17 cellular contexts compared by ENCODE assay signal in the genomic region with DNA sequence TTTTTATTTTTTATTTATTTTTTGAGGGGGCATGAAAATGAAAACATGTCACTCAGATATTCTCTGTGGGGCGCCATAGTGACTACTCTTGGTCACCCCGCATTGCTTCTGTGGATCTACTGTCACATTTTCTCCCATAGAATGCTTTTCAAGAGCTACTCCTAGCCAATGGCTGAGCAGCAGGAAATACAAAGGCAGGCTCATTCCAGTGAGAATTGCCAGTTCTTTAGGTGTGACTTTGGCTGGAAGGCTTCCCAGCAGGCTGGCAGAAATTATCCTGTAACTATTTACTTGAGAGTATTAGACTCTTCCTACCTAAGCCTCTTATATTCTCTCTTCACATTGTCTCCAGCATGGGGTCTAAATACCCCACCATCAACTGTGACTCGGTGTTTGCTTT. TPM values are rescaled to one million over a fixed set of nuclear protein-coding genes. Genes with fewer than 3 reads are reported as not detected.
A peak's percentile ranks its signal among the peaks of the same experiment; 100 is the strongest.
DNase-seq lines count a peak whose midpoint lies in the region; TF ChIP-seq lines count a peak whose summit lies in the region.
"Had no signal": no experiment of that assay in that cellular context is flagged by ENCODE, and none has a peak within 500 bp of the region (broad histone marks: within the 10 kb centered on the region; RNA-seq: fewer than 3 reads in every experiment).

No MANE protein-coding gene starts in this region.

- no peak overlapping the region for H3K4me3 ChIP-seq in LNCaP clone FGC (ENCODE audit: low read depth, low read length)
- H3K4me3 ChIP-seq in endodermal cell (ENCODE audit: low read length): no peak overlapping the region
- no peak overlapping the region for H3K4me3 ChIP-seq in mesendoderm (ENCODE audit: low read length)
- no peak overlapping the region for H3K4me3 ChIP-seq in testis

- no peak overlapping the region for H4K8ac ChIP-seq in mesendoderm (ENCODE audit: low read depth, low read length)

- H2BK5ac ChIP-seq in mesendoderm (ENCODE audit: low read length): no peak overlapping the region

- H3K79me1 ChIP-seq in mesendoderm (ENCODE audit: low read length): no peaks in the 10 kb centered on the region

- peak; percentile 32 for DNase-seq in D341Med (ENCODE audit: low spot score)
- DNase-seq in LNCaP clone FGC (ENCODE audit: low read depth): peak; percentile 2
- DNase-seq in endodermal cell: peak; percentile 61
- DNase-seq in mesendoderm: peak; percentile 70
- no peak for DNase-seq in T-helper 2 cell treated with Interferon-gamma antibody and Interleukin-4, amounts not matched to agents 5 μg/mL and 100 μg/mL, for 36 hours (ENCODE audit: low spot score)
- no peak for DNase-seq in ureter (ENCODE audit: low spot score)
- DNase-seq in testis: no peak
- no peak for DNase-seq in NK-92 (lab: John Stamatoyannopoulos, UW; ENCODE audit: unreplicated experiment)
- DNase-seq: ACHN; BE2C; C1 segment of cervical spinal cord; CD4-positive, CD25-positive, alpha-beta regulatory T cell; CD8-positive, alpha-beta memory T cell; COR-L47; GDM1; H9 had no signal

- intact Hi-C loops in testis (cut with DNase I; ENCODE audit: low total_unique reads): no loop called here

- TF ChIP-seq CTCF in LNCaP clone FGC (IDR thresholded peaks at IDR 0.05; ENCODE audit: control insufficient read depth, extremely low read depth, insufficient read depth) (no peak), endodermal cell (conservative IDR thresholded peaks at IDR 0.05) (no peak), testis (IDR thresholded peaks at IDR 0.05) (no peak)

- 94% methylated on average over 2 of the region's 3 CpGs; no CpG with 5 or more reads in 1 of the 2 experiments for WGBS in endodermal cell (ENCODE audit: insufficient coverage in 1 of 2, insufficient read length in 1 of 2), 2 experiments
- no CpG with 5 or more reads among the region's 3 CpGs for WGBS in mesendoderm (ENCODE audit: extremely low coverage, insufficient coverage, low lambda C conversion rate)
- WGBS in testis, 2 donors: 77 to 78% methylated on average over 3 of the region's 3 CpGs

- H3K4me1 Mint-ChIP-seq in endodermal cell: peaks cover 6% of the 10 kb centered on the region
- H3K4me1 Mint-ChIP-seq in T-helper 2 cell treated with Interferon-gamma antibody and Interleukin-4, amounts not matched to agents 5 μg/mL and 100 μg/mL, for 36 hours (ENCODE audit: low read depth): no peaks in the 10 kb centered on the region
- H3K4me1 Mint-ChIP-seq: CD4-positive, CD25-positive, alpha-beta regulatory T cell; CD8-positive, alpha-beta memory T cell had no signal

- no peak overlapping the region for H2AK5ac ChIP-seq in mesendoderm (ENCODE audit: low read length)

- no peak overlapping the region for H3K4me3 Mint-ChIP-seq in endodermal cell
- H3K4me3 Mint-ChIP-seq in T-helper 2 cell treated with Interferon-gamma antibody and Interleukin-4, amounts not matched to agents 5 μg/mL and 100 μg/mL, for 36 hours: no peak overlapping the region
- H3K4me3 Mint-ChIP-seq: CD4-positive, CD25-positive, alpha-beta regulatory T cell; CD8-positive, alpha-beta memory T cell; H9 had no signal

- no peaks in the 10 kb centered on the region for H3K79me2 ChIP-seq in mesendoderm (ENCODE audit: control insufficient read depth, insufficient read depth, low read length)

- no peak overlapping the region for H2BK15ac ChIP-seq in mesendoderm (replicated peaks; ENCODE audit: low read depth)

- H3K27me3 ChIP-seq in endodermal cell (ENCODE audit: control insufficient read depth, insufficient read depth, low read length, poor library complexity, severe bottlenecking) (no peaks in the 10 kb centered on the region), mesendoderm (ENCODE audit: insufficient read depth, low read length, poor library complexity) (no peaks in the 10 kb centered on the region), testis (no peaks in the 10 kb centered on the region)
- H3K27me3 ChIP-seq: BE2C had no signal

- H3K36me3 Mint-ChIP-seq in endodermal cell (ENCODE audit: low read depth): no peaks in the 10 kb centered on the region
- H3K36me3 Mint-ChIP-seq in T-helper 2 cell treated with Interferon-gamma antibody and Interleukin-4, amounts not matched to agents 5 μg/mL and 100 μg/mL, for 36 hours (ENCODE audit: low read depth): no peaks in the 10 kb centered on the region
- H3K36me3 Mint-ChIP-seq: CD4-positive, CD25-positive, alpha-beta regulatory T cell; CD8-positive, alpha-beta memory T cell had no signal

- H3K27ac Mint-ChIP-seq in endodermal cell: no peak overlapping the region
- no peak overlapping the region for H3K27ac Mint-ChIP-seq in T-helper 2 cell treated with Interferon-gamma antibody and Interleukin-4, amounts not matched to agents 5 μg/mL and 100 μg/mL, for 36 hours
- H3K27ac Mint-ChIP-seq: CD4-positive, CD25-positive, alpha-beta regulatory T cell; CD8-positive, alpha-beta memory T cell; H9 had no signal

- H3K27ac ChIP-seq in endodermal cell (ENCODE audit: low read depth, low read length) (no peak overlapping the region), mesendoderm (ENCODE audit: low read depth, low read length) (no peak overlapping the region), testis (no peak overlapping the region)
- H3K27ac ChIP-seq: HL-60 had no signal

- peaks cover 5% of the 10 kb centered on the region for H3K9me3 ChIP-seq in endodermal cell (ENCODE audit: control insufficient read depth, low read length)
- H3K9me3 ChIP-seq in testis: no peaks in the 10 kb centered on the region
- H3K9me3 ChIP-seq: BE2C had no signal

- no peak overlapping the region for H3K56ac ChIP-seq in mesendoderm (ENCODE audit: low read length)

- no peak overlapping the region for H3K4ac ChIP-seq in mesendoderm (ENCODE audit: low read depth, low read length)

- H3K9ac ChIP-seq in endodermal cell (ENCODE audit: extremely low read depth, low read length, poor library complexity, severe bottlenecking): no peak overlapping the region
- H3K9ac ChIP-seq in mesendoderm (ENCODE audit: low read length): no peak overlapping the region

- TF ChIP-seq POLR2A in testis (IDR thresholded peaks at IDR 0.05): no peak

- no peak overlapping the region for H3K23ac ChIP-seq in mesendoderm (ENCODE audit: low read length)

- H3K27me3 Mint-ChIP-seq in endodermal cell (ENCODE audit: insufficient read depth): no peaks in the 10 kb centered on the region
- no peaks in the 10 kb centered on the region for H3K27me3 Mint-ChIP-seq in T-helper 2 cell treated with Interferon-gamma antibody and Interleukin-4, amounts not matched to agents 5 μg/mL and 100 μg/mL, for 36 hours (ENCODE audit: low read depth)
- H3K27me3 Mint-ChIP-seq: CD4-positive, CD25-positive, alpha-beta regulatory T cell; CD8-positive, alpha-beta memory T cell had no signal

- H3K36me3 ChIP-seq in endodermal cell (ENCODE audit: control insufficient read depth, insufficient read depth, low read length) (no peaks in the 10 kb centered on the region), mesendoderm (ENCODE audit: control insufficient read depth, insufficient read depth, low read length) (no peaks in the 10 kb centered on the region), testis (ENCODE audit: low read depth, missing control alignments) (no peaks in the 10 kb centered on the region)
- H3K36me3 ChIP-seq: BE2C had no signal

- no peak overlapping the region for H2BK120ac ChIP-seq in mesendoderm (ENCODE audit: low read depth, low read length)

- no peak overlapping the region for H3K18ac ChIP-seq in mesendoderm (ENCODE audit: low read length)

- H4K5ac ChIP-seq in mesendoderm (ENCODE audit: low read length): no peak overlapping the region

- peaks cover 5% of the 10 kb centered on the region for H3K9me3 Mint-ChIP-seq in endodermal cell
- peaks cover 13% of the 10 kb centered on the region for H3K9me3 Mint-ChIP-seq in T-helper 2 cell treated with Interferon-gamma antibody and Interleukin-4, amounts not matched to agents 5 μg/mL and 100 μg/mL, for 36 hours
- H3K9me3 Mint-ChIP-seq: H9 had no signal

- H3K4me2 ChIP-seq in mesendoderm (ENCODE audit: low read length): no peak overlapping the region

- H3K4me1 ChIP-seq in endodermal cell (ENCODE audit: control insufficient read depth, insufficient read depth, low read length): no peaks in the 10 kb centered on the region
- H3K4me1 ChIP-seq in mesendoderm (ENCODE audit: control insufficient read depth, low read depth, low read length): no peaks in the 10 kb centered on the region
- no peaks in the 10 kb centered on the region for H3K4me1 ChIP-seq in testis
- H3K4me1 ChIP-seq: BE2C had no signal

RNA-seq across cellular contexts. Expression of a gene that starts 21.0 kb away (rescaled TPM):
- 100 to 1,000 TPM in 1 of 2 donors, 10 to 100 TPM in 1; 97.4 to 101 TPM for total RNA-seq in endodermal cell
- polyA plus RNA-seq in endodermal cell (2013, experiment 1 of 2): 112 TPM
- polyA plus RNA-seq in endodermal cell (2013, experiment 2 of 2): 119 TPM
- polyA plus RNA-seq in mesendoderm (2013, experiment 1 of 2): 23.1 TPM
- polyA plus RNA-seq in mesendoderm (2013, experiment 2 of 2): 23.1 TPM
- total RNA-seq in ureter: 20.9 TPM
- total RNA-seq in testis: 10 to 100 TPM; 32.5 to 33.6 TPM
- polyA plus RNA-seq in testis (ENCODE audit: insufficient read depth, low read depth, low replicate concordance): 15.4 TPM
- polyA plus RNA-seq: CD4-positive, CD25-positive, alpha-beta regulatory T cell; CD8-positive, alpha-beta memory T cell had no signal

Comparison
In these comparisons a context has a peak if more than half of its experiments do, and no peak if none do; other contexts are left out.
1. DNase-seq: peak in D341Med (single experiment), LNCaP clone FGC (single experiment), endodermal cell (single experiment) and mesendoderm (single experiment); none in T-helper 2 cell treated with Interferon-gamma antibody and Interleukin-4, amounts not matched to agents 5 μg/mL and 100 μg/mL, for 36 hours (single experiment), ureter (single experiment), testis (single experiment) and NK-92 (single experiment).